8 cellular contexts compared by ENCODE assay signal in genomic region chr3:84959470-84960380, GRCh38. TPM values are rescaled to one million over a fixed set of nuclear protein-coding genes. Genes with fewer than 3 reads are reported as not detected.
DNase-seq lines count a peak whose midpoint lies in the region; ATAC-seq, FAIRE-seq and TF ChIP-seq lines count a peak whose summit lies in the region.

No MANE protein-coding gene starts in this region.

- H3K27me3 Mint-ChIP-seq in CD4-positive, CD25-positive, alpha-beta regulatory T cell: peaks cover 23% of the 10 kb centered on the region
- peaks cover 70% of the 10 kb centered on the region for H3K27me3 Mint-ChIP-seq in neural crest cell (ENCODE audit: low read depth)

- no peaks in the 10 kb centered on the region for H3K9me3 ChIP-seq in CD4-positive, CD25-positive, alpha-beta regulatory T cell (ENCODE audit: control insufficient read depth in 2 of 2, low read length in 2 of 2)
- no peaks in the 10 kb centered on the region for H3K9me3 ChIP-seq in ectodermal cell (ENCODE audit: control insufficient read depth, low read length)

- no peak for DNase-seq in CD4-positive, CD25-positive, alpha-beta regulatory T cell
- DNase-seq in NCI-H146 treated with DMSO at 0.1 percent for 48 hours (lab: John Stamatoyannopoulos, UW; ENCODE audit: unreplicated experiment) (peak; percentile 37), neural crest cell (ENCODE audit: low read depth, low spot score) (no peak), DMS153 (lab: John Stamatoyannopoulos, UW) (no peak), frontal cortex (ENCODE audit: low spot score in 2 of 2) (no peak)

- no peaks in the 10 kb centered on the region for H3K36me3 ChIP-seq in CD4-positive, CD25-positive, alpha-beta regulatory T cell (ENCODE audit: control insufficient read depth, insufficient read depth, low read length)
- no peaks in the 10 kb centered on the region for H3K36me3 ChIP-seq in ectodermal cell (ENCODE audit: control insufficient read depth, insufficient read depth, low read length)

- WGBS in ectodermal cell, 2 experiments: 0% methylated on average over 40 of the region's 40 CpGs

- no peak overlapping the region for H3K4me3 ChIP-seq in CD4-positive, CD25-positive, alpha-beta regulatory T cell (ENCODE audit: low read depth, low read length)
- H3K4me3 ChIP-seq in ectodermal cell (ENCODE audit: insufficient read depth, low read depth, low read length): peak overlapping the region; percentile 63

- H3K4me3 Mint-ChIP-seq in CD4-positive, CD25-positive, alpha-beta regulatory T cell: peak overlapping the region in 3 of 4 donors; percentile 57 to 84 (median 67)
- peak overlapping the region; percentile 80 for H3K4me3 Mint-ChIP-seq in neural crest cell

- H3K27ac ChIP-seq in CD4-positive, CD25-positive, alpha-beta regulatory T cell (ENCODE audit: insufficient read depth, low read length, poor library complexity, severe bottlenecking): no peak overlapping the region
- peak overlapping the region; percentile 85 for H3K27ac ChIP-seq in ectodermal cell (ENCODE audit: insufficient read depth, low read depth, low read length, poor library complexity, severe bottlenecking)

- peaks cover 0 to 16% (median 3%) of the 10 kb centered on the region in 4 donors for H3K4me1 Mint-ChIP-seq in CD4-positive, CD25-positive, alpha-beta regulatory T cell
- peaks cover 32% of the 10 kb centered on the region for H3K4me1 Mint-ChIP-seq in neural crest cell

- H3K9me3 Mint-ChIP-seq in CD4-positive, CD25-positive, alpha-beta regulatory T cell: peaks cover 0 to 9% (median 0%) of the 10 kb centered on the region in 7 donors
- H3K9me3 Mint-ChIP-seq in neural crest cell: no peaks in the 10 kb centered on the region

- no peak for TF ChIP-seq CTCF in neural crest cell (conservative IDR thresholded peaks at IDR 0.05)

- no peak overlapping the region for H3K27ac Mint-ChIP-seq in CD4-positive, CD25-positive, alpha-beta regulatory T cell
- H3K27ac Mint-ChIP-seq in neural crest cell (ENCODE audit: unreplicated experiment): peak overlapping the region; percentile 44

- H3K4me1 ChIP-seq in CD4-positive, CD25-positive, alpha-beta regulatory T cell (ENCODE audit: control insufficient read depth, insufficient read depth, low read length, poor library complexity, severe bottlenecking): no peaks in the 10 kb centered on the region
- peaks cover 7% of the 10 kb centered on the region for H3K4me1 ChIP-seq in ectodermal cell (ENCODE audit: control insufficient read depth, insufficient read depth, low read length)

- no peaks in the 10 kb centered on the region for H3K36me3 Mint-ChIP-seq in CD4-positive, CD25-positive, alpha-beta regulatory T cell
- H3K36me3 Mint-ChIP-seq in neural crest cell (ENCODE audit: low read depth): no peaks in the 10 kb centered on the region

- H3K27me3 ChIP-seq in CD4-positive, CD25-positive, alpha-beta regulatory T cell (ENCODE audit: control insufficient read depth, insufficient read depth, low read length): peaks cover 3% of the 10 kb centered on the region
- peaks cover 9% of the 10 kb centered on the region for H3K27me3 ChIP-seq in ectodermal cell (ENCODE audit: control insufficient read depth, insufficient read depth, low read length, poor library complexity, severe bottlenecking)

- ATAC-seq in CD4-positive, CD25-positive, alpha-beta regulatory T cell (ENCODE audit: low read depth in 2 of 2): no peak
- no peak for ATAC-seq in HG03175 (IDR thresholded peaks at IDR 0.05; ENCODE audit: unreplicated experiment)
- ATAC-seq in HG02678 (IDR thresholded peaks at IDR 0.05; ENCODE audit: unreplicated experiment): no peak

- FAIRE-seq in frontal cortex (lab: Jason Lieb, UNC): no peak

RNA-seq across cellular contexts. Expression of gene CADM2, which starts 0.9 kb away (rescaled TPM):
- total RNA-seq in CD4-positive, CD25-positive, alpha-beta regulatory T cell: not detected
- polyA plus RNA-seq in CD4-positive, CD25-positive, alpha-beta regulatory T cell: not detected
- polyA plus RNA-seq in ectodermal cell (2013, experiment 1 of 4): 8.0 TPM
- 9.7 TPM for polyA plus RNA-seq in ectodermal cell (2013, experiment 2 of 4)
- polyA plus RNA-seq in ectodermal cell (2013, experiment 3 of 4): 7.5 TPM
- polyA plus RNA-seq in ectodermal cell (2013, experiment 4 of 4): 13.4 TPM
- total RNA-seq in neural crest cell: 3.5 and 4.2 TPM in 2 replicates
- total RNA-seq in frontal cortex: 64.8 TPM

Comparison
In these comparisons a context has a peak if more than half of its experiments do, and no peak if none do; other contexts are left out.
1. RNA of gene CADM2, which starts 0.9 kb away (total RNA-seq): 64.8 TPM in frontal cortex (single experiment); 3.5 to 4.2 TPM in neural crest cell and not detected in CD4-positive, CD25-positive, alpha-beta regulatory T cell (single experiment); every median in the first group is over 10 times any median in the second.